ENCODE assay signal across 2 cellular contexts in the genomic region with DNA sequence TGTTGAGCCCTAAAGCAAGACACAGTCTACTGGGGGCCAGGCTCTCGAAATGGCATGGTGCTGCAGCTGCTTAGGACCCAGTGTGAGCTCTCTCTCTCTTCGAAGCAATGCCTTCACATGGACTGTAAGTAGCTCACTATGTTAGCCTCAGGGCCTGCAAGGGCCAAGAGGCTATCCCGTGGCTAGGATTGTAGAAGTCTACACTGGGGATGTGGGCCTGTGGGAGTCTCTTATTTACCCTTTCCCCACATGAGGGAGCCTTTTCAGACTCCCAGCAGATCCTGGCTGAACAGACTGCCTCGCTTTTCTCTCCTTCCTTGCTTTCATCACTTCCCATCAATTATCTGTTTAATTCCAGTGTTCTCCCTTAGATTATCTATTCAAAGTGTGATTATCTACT.
TF ChIP-seq lines count a peak whose summit lies in the region.

No MANE protein-coding gene starts in this region.

TF ChIP-seq in GM23338, 12 proteins besides CTCF, POLR2A, EP300 and RAD21 (continued from another document):
- TF ChIP-seq, protein P1, sequence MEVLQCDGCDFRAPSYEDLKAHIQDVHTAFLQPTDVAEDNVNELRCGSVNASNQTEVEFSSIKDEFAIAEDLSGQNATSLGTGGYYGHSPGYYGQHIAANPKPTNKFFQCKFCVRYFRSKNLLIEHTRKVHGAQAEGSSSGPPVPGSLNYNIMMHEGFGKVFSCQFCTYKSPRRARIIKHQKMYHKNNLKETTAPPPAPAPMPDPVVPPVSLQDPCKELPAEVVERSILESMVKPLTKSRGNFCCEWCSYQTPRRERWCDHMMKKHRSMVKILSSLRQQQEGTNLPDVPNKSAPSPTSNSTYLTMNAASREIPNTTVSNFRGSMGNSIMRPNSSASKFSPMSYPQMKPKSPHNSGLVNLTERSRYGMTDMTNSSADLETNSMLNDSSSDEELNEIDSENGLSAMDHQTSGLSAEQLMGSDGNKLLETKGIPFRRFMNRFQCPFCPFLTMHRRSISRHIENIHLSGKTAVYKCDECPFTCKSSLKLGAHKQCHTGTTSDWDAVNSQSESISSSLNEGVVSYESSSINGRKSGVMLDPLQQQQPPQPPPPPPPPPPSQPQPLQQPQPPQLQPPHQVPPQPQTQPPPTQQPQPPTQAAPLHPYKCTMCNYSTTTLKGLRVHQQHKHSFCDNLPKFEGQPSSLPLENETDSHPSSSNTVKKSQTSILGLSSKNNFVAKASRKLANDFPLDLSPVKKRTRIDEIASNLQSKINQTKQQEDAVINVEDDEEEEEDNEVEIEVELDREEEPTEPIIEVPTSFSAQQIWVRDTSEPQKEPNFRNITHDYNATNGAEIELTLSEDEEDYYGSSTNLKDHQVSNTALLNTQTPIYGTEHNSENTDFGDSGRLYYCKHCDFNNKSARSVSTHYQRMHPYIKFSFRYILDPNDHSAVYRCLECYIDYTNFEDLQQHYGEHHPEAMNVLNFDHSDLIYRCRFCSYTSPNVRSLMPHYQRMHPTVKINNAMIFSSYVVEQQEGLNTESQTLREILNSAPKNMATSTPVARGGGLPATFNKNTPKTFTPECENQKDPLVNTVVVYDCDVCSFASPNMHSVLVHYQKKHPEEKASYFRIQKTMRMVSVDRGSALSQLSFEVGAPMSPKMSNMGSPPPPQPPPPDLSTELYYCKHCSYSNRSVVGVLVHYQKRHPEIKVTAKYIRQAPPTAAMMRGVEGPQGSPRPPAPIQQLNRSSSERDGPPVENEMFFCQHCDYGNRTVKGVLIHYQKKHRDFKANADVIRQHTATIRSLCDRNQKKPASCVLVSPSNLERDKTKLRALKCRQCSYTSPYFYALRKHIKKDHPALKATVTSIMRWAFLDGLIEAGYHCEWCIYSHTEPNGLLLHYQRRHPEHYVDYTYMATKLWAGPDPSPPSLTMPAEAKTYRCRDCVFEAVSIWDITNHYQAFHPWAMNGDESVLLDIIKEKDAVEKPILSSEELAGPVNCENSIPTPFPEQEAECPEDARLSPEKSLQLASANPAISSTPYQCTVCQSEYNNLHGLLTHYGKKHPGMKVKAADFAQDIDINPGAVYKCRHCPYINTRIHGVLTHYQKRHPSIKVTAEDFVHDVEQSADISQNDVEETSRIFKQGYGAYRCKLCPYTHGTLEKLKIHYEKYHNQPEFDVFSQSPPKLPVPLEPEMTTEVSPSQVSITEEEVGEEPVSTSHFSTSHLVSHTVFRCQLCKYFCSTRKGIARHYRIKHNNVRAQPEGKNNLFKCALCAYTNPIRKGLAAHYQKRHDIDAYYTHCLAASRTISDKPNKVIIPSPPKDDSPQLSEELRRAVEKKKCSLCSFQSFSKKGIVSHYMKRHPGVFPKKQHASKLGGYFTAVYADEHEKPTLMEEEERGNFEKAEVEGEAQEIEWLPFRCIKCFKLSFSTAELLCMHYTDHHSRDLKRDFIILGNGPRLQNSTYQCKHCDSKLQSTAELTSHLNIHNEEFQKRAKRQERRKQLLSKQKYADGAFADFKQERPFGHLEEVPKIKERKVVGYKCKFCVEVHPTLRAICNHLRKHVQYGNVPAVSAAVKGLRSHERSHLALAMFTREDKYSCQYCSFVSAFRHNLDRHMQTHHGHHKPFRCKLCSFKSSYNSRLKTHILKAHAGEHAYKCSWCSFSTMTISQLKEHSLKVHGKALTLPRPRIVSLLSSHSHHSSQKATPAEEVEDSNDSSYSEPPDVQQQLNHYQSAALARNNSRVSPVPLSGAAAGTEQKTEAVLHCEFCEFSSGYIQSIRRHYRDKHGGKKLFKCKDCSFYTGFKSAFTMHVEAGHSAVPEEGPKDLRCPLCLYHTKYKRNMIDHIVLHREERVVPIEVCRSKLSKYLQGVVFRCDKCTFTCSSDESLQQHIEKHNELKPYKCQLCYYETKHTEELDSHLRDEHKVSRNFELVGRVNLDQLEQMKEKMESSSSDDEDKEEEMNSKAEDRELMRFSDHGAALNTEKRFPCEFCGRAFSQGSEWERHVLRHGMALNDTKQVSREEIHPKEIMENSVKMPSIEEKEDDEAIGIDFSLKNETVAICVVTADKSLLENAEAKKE (CRISPR knock-in tag; IDR thresholded peaks at IDR 0.05) = no peak
- TF ChIP-seq POLR2AphosphoS5 (IDR thresholded peaks at IDR 0.05; ENCODE audit: low read depth) (no peak), EZH2phosphoT487 (IDR thresholded peaks at IDR 0.05; ENCODE audit: unreplicated experiment) (no peak), NANOG (IDR thresholded peaks at IDR 0.05; ENCODE audit: borderline replicate concordance) (no peak), EZH2 (IDR thresholded peaks at IDR 0.05; ENCODE audit: low read depth, unreplicated experiment) (no peak), CREB1 (CRISPR knock-in tag; IDR thresholded peaks at IDR 0.05; ENCODE audit: low read depth) (no peak), STAT1 (IDR thresholded peaks at IDR 0.05; ENCODE audit: unreplicated experiment) (no peak)
- TF ChIP-seq, protein P2, sequence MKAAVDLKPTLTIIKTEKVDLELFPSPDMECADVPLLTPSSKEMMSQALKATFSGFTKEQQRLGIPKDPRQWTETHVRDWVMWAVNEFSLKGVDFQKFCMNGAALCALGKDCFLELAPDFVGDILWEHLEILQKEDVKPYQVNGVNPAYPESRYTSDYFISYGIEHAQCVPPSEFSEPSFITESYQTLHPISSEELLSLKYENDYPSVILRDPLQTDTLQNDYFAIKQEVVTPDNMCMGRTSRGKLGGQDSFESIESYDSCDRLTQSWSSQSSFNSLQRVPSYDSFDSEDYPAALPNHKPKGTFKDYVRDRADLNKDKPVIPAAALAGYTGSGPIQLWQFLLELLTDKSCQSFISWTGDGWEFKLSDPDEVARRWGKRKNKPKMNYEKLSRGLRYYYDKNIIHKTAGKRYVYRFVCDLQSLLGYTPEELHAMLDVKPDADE (IDR thresholded peaks at IDR 0.05) = no peak
- TF ChIP-seq, protein P3, sequence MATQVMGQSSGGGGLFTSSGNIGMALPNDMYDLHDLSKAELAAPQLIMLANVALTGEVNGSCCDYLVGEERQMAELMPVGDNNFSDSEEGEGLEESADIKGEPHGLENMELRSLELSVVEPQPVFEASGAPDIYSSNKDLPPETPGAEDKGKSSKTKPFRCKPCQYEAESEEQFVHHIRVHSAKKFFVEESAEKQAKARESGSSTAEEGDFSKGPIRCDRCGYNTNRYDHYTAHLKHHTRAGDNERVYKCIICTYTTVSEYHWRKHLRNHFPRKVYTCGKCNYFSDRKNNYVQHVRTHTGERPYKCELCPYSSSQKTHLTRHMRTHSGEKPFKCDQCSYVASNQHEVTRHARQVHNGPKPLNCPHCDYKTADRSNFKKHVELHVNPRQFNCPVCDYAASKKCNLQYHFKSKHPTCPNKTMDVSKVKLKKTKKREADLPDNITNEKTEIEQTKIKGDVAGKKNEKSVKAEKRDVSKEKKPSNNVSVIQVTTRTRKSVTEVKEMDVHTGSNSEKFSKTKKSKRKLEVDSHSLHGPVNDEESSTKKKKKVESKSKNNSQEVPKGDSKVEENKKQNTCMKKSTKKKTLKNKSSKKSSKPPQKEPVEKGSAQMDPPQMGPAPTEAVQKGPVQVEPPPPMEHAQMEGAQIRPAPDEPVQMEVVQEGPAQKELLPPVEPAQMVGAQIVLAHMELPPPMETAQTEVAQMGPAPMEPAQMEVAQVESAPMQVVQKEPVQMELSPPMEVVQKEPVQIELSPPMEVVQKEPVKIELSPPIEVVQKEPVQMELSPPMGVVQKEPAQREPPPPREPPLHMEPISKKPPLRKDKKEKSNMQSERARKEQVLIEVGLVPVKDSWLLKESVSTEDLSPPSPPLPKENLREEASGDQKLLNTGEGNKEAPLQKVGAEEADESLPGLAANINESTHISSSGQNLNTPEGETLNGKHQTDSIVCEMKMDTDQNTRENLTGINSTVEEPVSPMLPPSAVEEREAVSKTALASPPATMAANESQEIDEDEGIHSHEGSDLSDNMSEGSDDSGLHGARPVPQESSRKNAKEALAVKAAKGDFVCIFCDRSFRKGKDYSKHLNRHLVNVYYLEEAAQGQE (IDR thresholded peaks at IDR 0.05; ENCODE audit: unreplicated experiment) = no peak

TF ChIP-seq in WTC11, 78 proteins besides CTCF, POLR2A, EP300 and RAD21 (continued from another document):
- TF ChIP-seq, protein P4, sequence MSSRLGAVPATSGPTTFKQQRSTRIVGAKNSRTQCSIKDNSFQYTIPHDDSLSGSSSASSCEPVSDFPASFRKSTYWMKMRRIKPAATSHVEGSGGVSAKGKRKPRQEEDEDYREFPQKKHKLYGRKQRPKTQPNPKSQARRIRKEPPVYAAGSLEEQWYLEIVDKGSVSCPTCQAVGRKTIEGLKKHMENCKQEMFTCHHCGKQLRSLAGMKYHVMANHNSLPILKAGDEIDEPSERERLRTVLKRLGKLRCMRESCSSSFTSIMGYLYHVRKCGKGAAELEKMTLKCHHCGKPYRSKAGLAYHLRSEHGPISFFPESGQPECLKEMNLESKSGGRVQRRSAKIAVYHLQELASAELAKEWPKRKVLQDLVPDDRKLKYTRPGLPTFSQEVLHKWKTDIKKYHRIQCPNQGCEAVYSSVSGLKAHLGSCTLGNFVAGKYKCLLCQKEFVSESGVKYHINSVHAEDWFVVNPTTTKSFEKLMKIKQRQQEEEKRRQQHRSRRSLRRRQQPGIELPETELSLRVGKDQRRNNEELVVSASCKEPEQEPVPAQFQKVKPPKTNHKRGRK (CRISPR knock-in tag; IDR thresholded peaks at IDR 0.05; ENCODE audit: borderline replicate concordance) = no peak
